Comparison of ENCODE assay signal across 26 cellular contexts in genomic region chr2:11732587-11732986, GRCh38.
"Had no signal": no experiment of that assay in that cellular context is flagged by ENCODE, and none has a peak within 500 bp of the region (broad histone marks: within the 10 kb centered on the region; RNA-seq: fewer than 3 reads in every experiment).

No MANE protein-coding gene starts in this region.

- H3K36me3 ChIP-seq: neutrophil, pancreas, prostate gland, right atrium auricular region, right lobe of liver, sigmoid colon, stomach, thoracic aorta, thyroid gland, tibial nerve, upper lobe of right lung, uterus had no signal

- H3K27me3 ChIP-seq: pancreas, right atrium auricular region, right lobe of liver, stomach, thyroid gland, tibial nerve, uterus had no signal

- H3K4me1 ChIP-seq: pancreas, prostate gland, right atrium auricular region, right lobe of liver, sigmoid colon, stomach, thyroid gland, tibial nerve, upper lobe of right lung, uterus had no signal

- H3K27ac ChIP-seq: neutrophil, pancreas, prostate gland, right atrium auricular region, right lobe of liver, sigmoid colon, stomach, thoracic aorta, thyroid gland, tibial nerve, upper lobe of right lung, uterus had no signal

- H3K4me3 ChIP-seq: pancreas, prostate gland, right atrium auricular region, right lobe of liver, sigmoid colon, stomach, thoracic aorta, thyroid gland, tibial nerve, upper lobe of right lung, uterus had no signal

- H3K9me3 ChIP-seq: neutrophil, pancreas, prostate gland, right atrium auricular region, right lobe of liver, sigmoid colon, stomach, thoracic aorta, thyroid gland, tibial nerve, upper lobe of right lung, uterus had no signal

- ATAC-seq: naive thymus-derived CD8-positive, alpha-beta T cell; natural killer cell treated with Interleukin-12 subunit alpha and Interleukin-12 subunit beta and Interleukin-15 and Interleukin-18, amount 100 ng/mL, for 72 hours; pancreas; right lobe of liver; stimulated activated effector memory CD8-positive, alpha-beta T cell treated with anti-CD3 and anti-CD28 coated beads, Interleukin-12 subunit alpha, Interleukin-12 subunit beta, amount 100 ng/mL, for 72 hours; stimulated activated naive B cell treated with anti-CD40 and anti-IgM and Interleukin-4, amounts not matched to agents 10 μg/mL and 1 μg/mL and 100 μg/mL, for 72 hours; upper lobe of right lung had no signal

- DNase-seq: naive thymus-derived CD8-positive, alpha-beta T cell; nephron progenitor cell; nucleus accumbens; pancreas; retina; right lobe of liver; sigmoid colon; small intestine; stimulated activated CD4-positive, alpha-beta T cell treated with anti-CD3 and anti-CD28 coated beads, Interleukin-15, amount 100 ng/mL, for 24 hours; stimulated activated CD4-positive, alpha-beta T cell treated with anti-CD3 and anti-CD28 coated beads, Interleukin-2, amount 100 ng/mL, for 24 hours; stimulated activated CD4-positive, alpha-beta T cell treated with anti-CD3 and anti-CD28 coated beads, Interleukin-2, amount 100 ng/mL, for 48 hours; stimulated activated CD4-positive, alpha-beta T cell treated with anti-CD3 and anti-CD28 coated beads, Interleukin-4, amount 100 ng/mL, for 24 hours; stimulated activated naive B cell treated with anti-CD40 and anti-IgM and Interleukin-4, amounts not matched to agents 10 μg/mL and 1 μg/mL and 100 μg/mL, for 72 hours; stimulated activated naive CD4-positive, alpha-beta T cell treated with Interleukin-2 at 50 U/mL for 16 hours; stomach; thyroid gland; trophoblast cell; upper lobe of right lung; uterus had no signal
